In the genomic region with DNA sequence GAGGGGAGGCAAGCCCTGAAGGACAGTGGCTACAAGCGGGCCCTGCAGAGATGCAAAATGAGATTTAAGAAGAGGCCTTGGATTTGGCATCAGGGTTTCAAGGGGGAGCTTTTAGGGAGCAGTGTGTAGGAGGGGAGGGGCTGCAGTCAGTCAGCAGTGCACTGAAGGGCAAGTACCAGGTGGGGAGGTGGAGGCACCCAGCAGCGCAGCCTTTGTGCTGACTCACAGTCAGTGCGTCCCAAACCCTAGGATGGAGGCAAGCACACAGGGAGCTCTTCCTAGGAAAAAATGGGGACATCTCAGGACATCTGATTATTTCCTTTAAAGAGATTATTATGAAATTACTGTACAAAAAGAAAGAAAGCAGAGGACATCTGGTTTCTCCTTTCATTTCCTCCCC, we compare ENCODE assay signal across 8 cellular contexts.
DNase-seq lines count a peak whose midpoint lies in the region; ATAC-seq and TF ChIP-seq lines count a peak whose summit lies in the region.
"Had no signal": no experiment of that assay in that cellular context is flagged by ENCODE, and none has a peak within 500 bp of the region (broad histone marks: within the 10 kb centered on the region; RNA-seq: fewer than 3 reads in every experiment).

No MANE protein-coding gene starts in this region.

- H3K4me1 Mint-ChIP-seq in Caco-2 (ENCODE audit: low read depth, unreplicated experiment): peaks cover 44% of the 10 kb centered on the region

- H3K9me3 Mint-ChIP-seq in Caco-2 (ENCODE audit: unreplicated experiment): no peaks in the 10 kb centered on the region

- H3K27ac ChIP-seq in OCI-LY3 (ENCODE audit: low read length) (peak overlapping the region; percentile 61), colonic mucosa (peak overlapping the region; percentile 47), skeletal muscle tissue (ENCODE audit: low read depth, low read length) (peak overlapping the region; percentile 58)

- H3K4me3 ChIP-seq in Caco-2 (ENCODE audit: low read depth, low read length) (no peak overlapping the region), OCI-LY3 (ENCODE audit: low read length) (peak overlapping the region; percentile 60; the same call in 1 of the 2 replicates), colonic mucosa (no peak overlapping the region), skeletal muscle tissue (ENCODE audit: low read length in 3 of 3) (no peak overlapping the region)

- no peaks in the 10 kb centered on the region; the same call in 1 of the 2 replicates for H4K20me1 ChIP-seq in OCI-LY3 (ENCODE audit: insufficient read depth, low read length)

- H3K36me3 Mint-ChIP-seq in Caco-2 (ENCODE audit: insufficient read depth, unreplicated experiment): peaks cover 52% of the 10 kb centered on the region

- H3K36me3 ChIP-seq in Caco-2 (ENCODE audit: control insufficient read depth, insufficient read depth, low read length): no peaks in the 10 kb centered on the region; the same call in none of the 2 replicates
- H3K36me3 ChIP-seq in OCI-LY3 (replicated peaks; ENCODE audit: low read depth, low read length): peaks cover 3% of the 10 kb centered on the region
- H3K36me3 ChIP-seq in colonic mucosa: no peaks in the 10 kb centered on the region
- peaks cover 9 to 43% (median 38%) of the 10 kb centered on the region in 3 donors for H3K36me3 ChIP-seq in skeletal muscle tissue (ENCODE audit: control insufficient read depth in 3 of 3, insufficient read depth in 3 of 3, low read length in 3 of 3)

- BruUV-seq in Caco-2 (replicated peaks; lab: Mats Ljungman, UMichigan): no TSS peak

- CTCF ChIA-PET in Caco-2 (lab: Charles Lee): no interaction called here

- H3K4me1 ChIP-seq in Caco-2 (peaks cover 42% of the 10 kb centered on the region), OCI-LY3 (ENCODE audit: low read length) (peaks cover 35% of the 10 kb centered on the region), colonic mucosa (peaks cover 4% of the 10 kb centered on the region), skeletal muscle tissue (ENCODE audit: control insufficient read depth in 3 of 3, insufficient read depth in 3 of 3, low read length in 3 of 3) (peaks cover 70 to 99% (median 97%) of the 10 kb centered on the region in 3 donors)

- no peak overlapping the region for H3K4me3 Mint-ChIP-seq in Caco-2 (ENCODE audit: unreplicated experiment)

- H3K27me3 ChIP-seq in Caco-2 (replicated peaks; ENCODE audit: control insufficient read depth, insufficient read depth, low read length) (no peaks in the 10 kb centered on the region), OCI-LY3 (ENCODE audit: low read depth, low read length) (no peaks in the 10 kb centered on the region), colonic mucosa (no peaks in the 10 kb centered on the region), skeletal muscle tissue (ENCODE audit: control insufficient read depth in 3 of 3, insufficient read depth in 3 of 3, low read length in 3 of 3) (no peaks in the 10 kb centered on the region)

- H2AFZ ChIP-seq in OCI-LY3 (ENCODE audit: low read depth, low read length): no peak overlapping the region

- no peaks in the 10 kb centered on the region for H3K79me2 ChIP-seq in OCI-LY3 (ENCODE audit: low read length)

- DNase-seq in Caco-2: no peak
- no peak for DNase-seq in colonic mucosa
- no peak for DNase-seq in C1 segment of cervical spinal cord (lab: John Stamatoyannopoulos, UW)
- DNase-seq in mucosa of gallbladder (ENCODE audit: low spot score): no peak
- DNase-seq: NCI-H1092 had no signal

- H3K9ac ChIP-seq in OCI-LY3 (ENCODE audit: low read length) (peak overlapping the region; percentile 51; the same call in 1 of the 2 replicates), colonic mucosa (ENCODE audit: low read depth in 2 of 2, low read length in 2 of 2) (no peak overlapping the region), skeletal muscle tissue (ENCODE audit: low read depth in 1 of 3, low read length in 3 of 3) (peak overlapping the region in 1 of 3 donors; percentile 42)

- no peaks in the 10 kb centered on the region for H3K9me3 ChIP-seq in Caco-2
- no peaks in the 10 kb centered on the region for H3K9me3 ChIP-seq in OCI-LY3 (ENCODE audit: insufficient read depth, low read length)
- no peaks in the 10 kb centered on the region for H3K9me3 ChIP-seq in colonic mucosa
- no peaks in the 10 kb centered on the region for H3K9me3 ChIP-seq in skeletal muscle tissue (ENCODE audit: control insufficient read depth in 3 of 3, low read length in 3 of 3)

- intact Hi-C loops in Caco-2 (cut with micrococcal nuclease; ENCODE audit: unreplicated experiment): no loop called here
- intact Hi-C loops in colonic mucosa (cut with DNase I): no loop called here

- no peak for ATAC-seq in GM21528 (IDR thresholded peaks at IDR 0.05; ENCODE audit: low FRiP score, unreplicated experiment)

- peak overlapping the region; percentile 25 for H3K27ac Mint-ChIP-seq in Caco-2 (ENCODE audit: unreplicated experiment)

- peak overlapping the region; percentile 93 for H3K4me2 ChIP-seq in OCI-LY3 (ENCODE audit: low read length)

- TF ChIP-seq CTCF in Caco-2 (IDR thresholded peaks at IDR 0.05; ENCODE audit: insufficient read depth in 1 of 2, low read depth in 1 of 2, low read length in 1 of 2, severe bottlenecking in 1 of 2, unreplicated experiment in 1 of 2): no peak
- TF ChIP-seq CTCF in OCI-LY3 (IDR thresholded peaks at IDR 0.05; ENCODE audit: low read depth, low read length): no peak
- TF ChIP-seq CTCF in colonic mucosa (IDR thresholded peaks at IDR 0.05): no peak

- H3K27me3 Mint-ChIP-seq in Caco-2 (ENCODE audit: insufficient read depth, unreplicated experiment): no peaks in the 10 kb centered on the region

- POLR2A ChIA-PET in Caco-2 (lab: Charles Lee): no interaction called here
